In genomic region chr4:133483600-133484246, GRCh38 we compare ENCODE assay signal across 10 cellular contexts.
DNase-seq lines count a peak whose midpoint lies in the region; ATAC-seq and TF ChIP-seq lines count a peak whose summit lies in the region.
"Had no signal": no experiment of that assay in that cellular context is flagged by ENCODE, and none has a peak within 500 bp of the region (broad histone marks: within the 10 kb centered on the region; RNA-seq: fewer than 3 reads in every experiment).

No MANE protein-coding gene starts in this region.

- in situ Hi-C loops in Panc1 (cut with HindIII; ENCODE audit: low pct_unique_long_range_greater_than_20kb, low sequenced_read_pairs) = no loop called here

- no peak overlapping the region for H3K4me3 ChIP-seq in Panc1 (ENCODE audit: low read depth in 2 of 2, low read length in 2 of 2)

- no peak overlapping the region for H3K4me3 Mint-ChIP-seq in activated CD4-positive, alpha-beta T cell treated with anti-CD3 and anti-CD28 coated beads for 36 hours
- H3K4me3 Mint-ChIP-seq: CD8-positive, alpha-beta T cell had no signal

- H3K36me3 ChIP-seq in Panc1 (ENCODE audit: control insufficient read depth, insufficient read depth, low read length) = no peaks in the 10 kb centered on the region

- intact Hi-C loops in Panc1 (cut with micrococcal nuclease; ENCODE audit: unreplicated experiment) = no loop called here
- intact Hi-C loops in activated CD4-positive, alpha-beta T cell treated with anti-CD3 and anti-CD28 coated beads for 36 hours (cut with DNase I, micrococcal nuclease) = no loop called here

- no peaks in the 10 kb centered on the region for H3K4me1 Mint-ChIP-seq in activated CD4-positive, alpha-beta T cell treated with anti-CD3 and anti-CD28 coated beads for 36 hours

- no peak overlapping the region for H3K27ac Mint-ChIP-seq in activated CD4-positive, alpha-beta T cell treated with anti-CD3 and anti-CD28 coated beads for 36 hours
- H3K27ac Mint-ChIP-seq: CD8-positive, alpha-beta T cell had no signal

- H3K36me3 Mint-ChIP-seq in activated CD4-positive, alpha-beta T cell treated with anti-CD3 and anti-CD28 coated beads for 36 hours (ENCODE audit: low read depth) = no peaks in the 10 kb centered on the region
- H3K36me3 Mint-ChIP-seq: CD8-positive, alpha-beta T cell had no signal

- H3K9me3 ChIP-seq in Panc1 (ENCODE audit: control insufficient read depth, insufficient read depth, low read depth, low read length) = no peaks in the 10 kb centered on the region; the same call in 1 of the 2 replicates

- POLR2A ChIA-PET in Panc1 (lab: Charles Lee) = no interaction called here
- POLR2A ChIA-PET in activated CD4-positive, alpha-beta T cell treated with anti-CD3 and anti-CD28 coated beads for 36 hours (lab: Charles Lee) = no interaction called here

- H3K9me3 Mint-ChIP-seq in activated CD4-positive, alpha-beta T cell treated with anti-CD3 and anti-CD28 coated beads for 36 hours (ENCODE audit: low read depth) = peaks cover 2% of the 10 kb centered on the region

- H3K27me3 Mint-ChIP-seq in activated CD4-positive, alpha-beta T cell treated with anti-CD3 and anti-CD28 coated beads for 36 hours = no peaks in the 10 kb centered on the region

- TF ChIP-seq CTCF in Panc1 (IDR thresholded peaks at IDR 0.05) = peak; percentile 32

- CTCF ChIA-PET in Panc1 (lab: Charles Lee) = no interaction called here
- CTCF ChIA-PET in activated CD4-positive, alpha-beta T cell treated with anti-CD3 and anti-CD28 coated beads for 36 hours (lab: Charles Lee) = no interaction called here

- no TSS peak for BruUV-seq in Panc1 (replicated peaks; lab: Mats Ljungman, UMichigan)

- no peaks in the 10 kb centered on the region for H3K4me1 ChIP-seq in Panc1 (ENCODE audit: control insufficient read depth, insufficient read depth, low read length)

- ATAC-seq in Panc1 = no peak
- no peak for ATAC-seq in HG02678 (IDR thresholded peaks at IDR 0.05; ENCODE audit: unreplicated experiment)
- no peak for ATAC-seq in activated CD4-positive, alpha-beta T cell treated with anti-CD3 and anti-CD28 coated beads for 36 hours
- no peak for ATAC-seq in HG02970 (IDR thresholded peaks at IDR 0.05; ENCODE audit: low FRiP score, unreplicated experiment)
- ATAC-seq: CD8-positive, alpha-beta T cell; stimulated activated naive CD8-positive, alpha-beta T cell treated with anti-CD3 and anti-CD28 coated beads, Interleukin-15, Interleukin-2, amounts not matched to agents 100 U/mL and 50 U/mL, for 24 hours had no signal

- H3K27me3 ChIP-seq in Panc1 (ENCODE audit: control insufficient read depth, insufficient read depth, low read length) = no peaks in the 10 kb centered on the region

- DNase-seq in NCI-H748 (lab: John Stamatoyannopoulos, UW; ENCODE audit: unreplicated experiment) (peak; percentile 56), NCI-H748 treated with DMSO at 0.1 percent for 48 hours (lab: John Stamatoyannopoulos, UW) (no peak), Panc1 (ENCODE audit: low read depth, low spot score) (no peak), fibroblast of the conjunctiva (ENCODE audit: low read depth) (peak; percentile 20), superior temporal gyrus (ENCODE audit: extremely low spot score) (peak; percentile 65)
- DNase-seq in activated CD4-positive, alpha-beta T cell treated with anti-CD3 and anti-CD28 coated beads for 36 hours = no peak
- DNase-seq: CD8-positive, alpha-beta T cell; stimulated activated naive CD8-positive, alpha-beta T cell treated with anti-CD3 and anti-CD28 coated beads, Interleukin-15, Interleukin-2, amounts not matched to agents 100 U/mL and 50 U/mL, for 24 hours had no signal

- no peak overlapping the region for H3K27ac ChIP-seq in Panc1 (ENCODE audit: low read length)

Comparison
In these comparisons a context has a peak if more than half of its experiments do, and no peak if none do; other contexts are left out.
1. DNase-seq: peak in NCI-H748 (single experiment), fibroblast of the conjunctiva (single experiment) and superior temporal gyrus (single experiment); none in NCI-H748 treated with DMSO at 0.1 percent for 48 hours (single experiment), Panc1 (single experiment) and activated CD4-positive, alpha-beta T cell treated with anti-CD3 and anti-CD28 coated beads for 36 hours (single experiment).